3 cellular contexts compared by ENCODE assay signal in the genomic region with DNA sequence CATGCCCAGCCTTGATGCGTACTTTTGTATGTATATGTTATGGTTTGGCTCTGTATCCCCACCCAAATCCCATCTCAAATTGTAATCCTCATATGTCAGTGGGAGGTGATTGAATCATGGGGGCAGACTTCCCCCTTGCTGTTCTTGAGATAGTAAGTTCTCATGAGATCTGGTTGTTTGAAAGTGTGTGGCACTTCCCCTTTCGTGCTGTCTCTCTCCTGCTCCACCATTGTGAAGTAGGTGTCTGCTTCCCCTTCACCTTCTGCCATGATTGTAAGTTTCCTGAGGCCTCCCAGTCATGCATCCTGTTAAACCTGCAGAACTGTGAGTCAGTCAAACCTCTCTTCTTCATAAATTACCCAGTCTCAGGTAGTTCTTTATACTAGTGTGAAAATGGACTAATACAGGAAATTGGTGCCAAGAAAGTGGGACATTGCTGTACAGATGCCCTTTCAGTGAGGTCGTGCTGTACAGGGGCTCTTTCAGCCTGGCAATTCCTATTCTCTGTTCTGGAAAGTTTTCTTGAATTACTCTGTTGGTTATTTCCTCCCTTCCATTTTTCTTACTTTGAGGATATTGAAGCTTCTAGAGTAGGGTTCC.
TF ChIP-seq lines count a peak whose summit lies in the region.

No MANE protein-coding gene starts in this region.

TF ChIP-seq in HEK293, 187 proteins besides CTCF, POLR2A, EP300 and RAD21 (continued from another document):
- TF ChIP-seq, protein P1, sequence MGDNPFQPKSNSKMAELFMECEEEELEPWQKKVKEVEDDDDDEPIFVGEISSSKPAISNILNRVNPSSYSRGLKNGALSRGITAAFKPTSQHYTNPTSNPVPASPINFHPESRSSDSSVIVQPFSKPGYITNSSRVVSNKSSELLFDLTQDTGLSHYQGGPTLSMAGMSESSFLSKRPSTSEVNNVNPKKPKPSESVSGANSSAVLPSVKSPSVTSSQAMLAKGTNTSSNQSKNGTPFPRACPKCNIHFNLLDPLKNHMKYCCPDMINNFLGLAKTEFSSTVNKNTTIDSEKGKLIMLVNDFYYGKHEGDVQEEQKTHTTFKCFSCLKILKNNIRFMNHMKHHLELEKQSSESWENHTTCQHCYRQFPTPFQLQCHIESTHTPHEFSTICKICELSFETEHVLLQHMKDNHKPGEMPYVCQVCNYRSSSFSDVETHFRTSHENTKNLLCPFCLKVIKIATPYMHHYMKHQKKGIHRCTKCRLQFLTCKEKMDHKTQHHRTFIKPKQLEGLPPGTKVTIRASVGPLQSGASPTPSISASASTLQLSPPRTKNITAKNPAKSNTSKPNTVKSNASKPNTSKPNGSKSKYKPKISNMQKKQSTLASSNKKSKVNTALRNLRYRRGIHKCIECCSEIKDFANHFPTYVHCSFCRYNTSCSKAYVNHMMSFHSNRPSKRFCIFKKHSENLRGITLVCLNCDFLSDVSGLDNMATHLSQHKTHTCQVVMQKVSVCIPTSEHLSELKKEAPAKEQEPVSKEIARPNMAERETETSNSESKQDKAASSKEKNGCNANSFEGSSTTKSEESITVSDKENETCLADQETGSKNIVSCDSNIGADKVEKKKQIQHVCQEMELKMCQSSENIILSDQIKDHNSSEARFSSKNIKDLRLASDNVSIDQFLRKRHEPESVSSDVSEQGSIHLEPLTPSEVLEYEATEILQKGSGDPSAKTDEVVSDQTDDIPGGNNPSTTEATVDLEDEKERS (tag by site-specific recombination; IDR thresholded peaks at IDR 0.05) = no peak
- no peak for TF ChIP-seq HOXC10 (CRISPR knock-in tag; IDR thresholded peaks at IDR 0.05)

TF ChIP-seq in SK-N-SH, 30 proteins besides CTCF, POLR2A, EP300 and RAD21 (continued from another document):
- TF ChIP-seq, protein P2, sequence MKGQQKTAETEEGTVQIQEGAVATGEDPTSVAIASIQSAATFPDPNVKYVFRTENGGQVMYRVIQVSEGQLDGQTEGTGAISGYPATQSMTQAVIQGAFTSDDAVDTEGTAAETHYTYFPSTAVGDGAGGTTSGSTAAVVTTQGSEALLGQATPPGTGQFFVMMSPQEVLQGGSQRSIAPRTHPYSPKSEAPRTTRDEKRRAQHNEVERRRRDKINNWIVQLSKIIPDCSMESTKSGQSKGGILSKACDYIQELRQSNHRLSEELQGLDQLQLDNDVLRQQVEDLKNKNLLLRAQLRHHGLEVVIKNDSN (IDR thresholded peaks at IDR 0.05; ENCODE audit: borderline replicate concordance, low read depth) = no peak

TF ChIP-seq in HEK293T, 16 proteins besides CTCF, POLR2A, EP300 and RAD21 (continued from another document):
- TF ChIP-seq, protein P3, sequence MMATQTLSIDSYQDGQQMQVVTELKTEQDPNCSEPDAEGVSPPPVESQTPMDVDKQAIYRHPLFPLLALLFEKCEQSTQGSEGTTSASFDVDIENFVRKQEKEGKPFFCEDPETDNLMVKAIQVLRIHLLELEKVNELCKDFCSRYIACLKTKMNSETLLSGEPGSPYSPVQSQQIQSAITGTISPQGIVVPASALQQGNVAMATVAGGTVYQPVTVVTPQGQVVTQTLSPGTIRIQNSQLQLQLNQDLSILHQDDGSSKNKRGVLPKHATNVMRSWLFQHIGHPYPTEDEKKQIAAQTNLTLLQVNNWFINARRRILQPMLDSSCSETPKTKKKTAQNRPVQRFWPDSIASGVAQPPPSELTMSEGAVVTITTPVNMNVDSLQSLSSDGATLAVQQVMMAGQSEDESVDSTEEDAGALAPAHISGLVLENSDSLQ (IDR thresholded peaks at IDR 0.05) = no peak
